ENCODE assay signal across 8 cellular contexts in genomic region chr7:72925546-72926120, GRCh38. TPM values are rescaled to one million over a fixed set of nuclear protein-coding genes. Genes with fewer than 3 reads are reported as not detected.
A peak's percentile ranks its signal among the peaks of the same experiment; 100 is the strongest.
DNase-seq lines count a peak whose midpoint lies in the region; ATAC-seq lines count a peak whose summit lies in the region.

No MANE protein-coding gene starts in this region.

- peaks cover 10 to 12% of the 10 kb centered on the region in 2 donors for H3K4me1 ChIP-seq in duodenal mucosa (ENCODE audit: control insufficient read depth in 1 of 2, insufficient read depth in 2 of 2, low read length in 2 of 2)

- no peaks in the 10 kb centered on the region for H3K9me3 ChIP-seq in duodenal mucosa (ENCODE audit: control insufficient read depth in 1 of 2, low read length in 2 of 2)

- peak overlapping the region; percentile 89 for H3K27ac ChIP-seq in duodenal mucosa (ENCODE audit: low read depth, low read length)

- H3K9ac ChIP-seq in duodenal mucosa (ENCODE audit: low read depth in 1 of 2, low read length in 2 of 2), result peak overlapping the region; percentile 87 to 94

- H3K4me1 Mint-ChIP-seq in naive thymus-derived CD8-positive, alpha-beta T cell, result peaks cover 30 to 49% (median 36%) of the 10 kb centered on the region in 4 donors

- DNase-seq in NCI-H1105 (lab: John Stamatoyannopoulos, UW) (peak; percentile 4), NCI-H1105 treated with DMSO at 0.1 percent for 48 hours (lab: John Stamatoyannopoulos, UW) (no peak), NCI-H524 (lab: John Stamatoyannopoulos, UW) (peak; percentile 16 to 62), NCI-H1694 (lab: John Stamatoyannopoulos, UW) (no peak)
- no peak for DNase-seq in naive thymus-derived CD8-positive, alpha-beta T cell
- no peak for DNase-seq in effector CD4-positive, alpha-beta T cell

- H3K27me3 Mint-ChIP-seq in naive thymus-derived CD8-positive, alpha-beta T cell, result no peaks in the 10 kb centered on the region

- H3K36me3 ChIP-seq in duodenal mucosa (ENCODE audit: control insufficient read depth in 1 of 2, insufficient read depth in 2 of 2, low read length in 2 of 2), result peaks cover 22 to 42% of the 10 kb centered on the region in 2 donors

- no peaks in the 10 kb centered on the region for H3K27me3 ChIP-seq in duodenal mucosa (ENCODE audit: control insufficient read depth in 1 of 2, insufficient read depth in 2 of 2, low read length in 2 of 2)

- H3K9me3 Mint-ChIP-seq in naive thymus-derived CD8-positive, alpha-beta T cell, result no peaks in the 10 kb centered on the region

- peak overlapping the region; percentile 90 to 99 (median 94) for H3K4me3 Mint-ChIP-seq in naive thymus-derived CD8-positive, alpha-beta T cell

- POLR2A ChIA-PET in naive thymus-derived CD8-positive, alpha-beta T cell (lab: Charles Lee), result no interaction called here

- peak; percentile 9 to 27 for ATAC-seq in naive thymus-derived CD8-positive, alpha-beta T cell
- ATAC-seq in GM18867 (IDR thresholded peaks at IDR 0.05; ENCODE audit: unreplicated experiment), result no peak

- peaks cover under 1 to 49% (median 11%) of the 10 kb centered on the region in 3 donors for H3K36me3 Mint-ChIP-seq in naive thymus-derived CD8-positive, alpha-beta T cell

- H3K4me3 ChIP-seq in duodenal mucosa (ENCODE audit: low read depth in 1 of 2, low read length in 2 of 2), result peak overlapping the region; percentile 87 to 93

- peak overlapping the region; percentile 85 to 99 (median 95) for H3K27ac Mint-ChIP-seq in naive thymus-derived CD8-positive, alpha-beta T cell

RNA-seq across cellular contexts. Expression of gene POM121, which starts 0.7 kb away (rescaled TPM):
- 10 to 100 TPM; 65.9 to 67.8 TPM for total RNA-seq in naive thymus-derived CD8-positive, alpha-beta T cell
- polyA plus RNA-seq in naive thymus-derived CD8-positive, alpha-beta T cell, result 10 to 100 TPM in 2 of 3 donors, 1 to 10 TPM in 1; 9.0 to 18.4 (median 11.8) TPM

RNA-seq across cellular contexts. Expression of gene TRIM74, which starts 43.6 kb away (rescaled TPM):
- 1 to 10 TPM; 8.3 to 9.1 TPM for total RNA-seq in naive thymus-derived CD8-positive, alpha-beta T cell
- polyA plus RNA-seq in naive thymus-derived CD8-positive, alpha-beta T cell, result under 1 TPM in 2 of 3 donors, not detected in 1; 0.40 to 0.43 TPM

Comparison
In these comparisons a context has a peak if more than half of its experiments do, and no peak if none do; other contexts are left out.
1. DNase-seq: peak in NCI-H1105 (single experiment) and NCI-H524 (2 of 2); none in NCI-H1105 treated with DMSO at 0.1 percent for 48 hours (single experiment), naive thymus-derived CD8-positive, alpha-beta T cell (0 of 10), effector CD4-positive, alpha-beta T cell (single experiment) and NCI-H1694 (single experiment).